Comparison of ENCODE assay signal across 8 cellular contexts in the genomic region with DNA sequence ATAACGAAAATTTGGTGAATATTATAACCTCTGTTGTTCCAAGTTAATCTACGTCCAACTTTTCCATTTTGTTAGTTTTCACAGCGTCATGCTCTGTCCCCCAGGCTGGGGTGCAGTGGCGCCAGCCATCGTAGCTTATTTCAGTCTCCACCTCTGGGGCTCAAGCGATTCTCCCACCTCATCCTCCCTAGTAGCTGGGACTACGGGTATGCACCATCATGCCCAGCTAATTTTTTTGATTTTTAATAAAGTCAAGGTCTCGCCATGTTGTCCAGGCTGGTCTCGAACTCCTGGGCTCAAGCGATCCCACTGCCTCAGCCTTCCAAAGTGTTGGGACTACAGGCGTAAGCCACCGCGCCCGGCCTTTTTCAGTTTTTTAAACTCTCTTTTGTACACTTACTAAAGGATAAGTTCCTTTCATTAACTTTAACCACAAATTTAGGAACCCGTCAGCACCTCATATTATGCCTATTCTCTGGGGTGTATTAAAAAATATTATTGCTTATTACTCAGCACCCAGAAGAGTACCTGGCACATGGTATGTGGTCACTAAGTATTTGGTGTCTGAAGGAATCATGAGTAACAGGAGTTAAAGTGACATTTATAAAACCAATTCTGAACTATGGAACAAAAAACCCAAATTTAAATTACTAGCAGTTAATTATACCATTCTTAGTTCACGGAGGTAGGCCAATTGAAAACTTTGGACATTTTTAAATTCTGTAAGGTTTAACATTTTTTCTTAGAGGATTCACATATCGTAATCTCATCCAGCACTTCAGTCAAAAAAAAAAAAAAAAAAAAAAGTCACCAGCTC. TPM values are rescaled to one million over a fixed set of nuclear protein-coding genes. Genes with fewer than 3 reads are reported as not detected.
DNase-seq lines count a peak whose midpoint lies in the region; ATAC-seq and TF ChIP-seq lines count a peak whose summit lies in the region.
"Had no signal": no experiment of that assay in that cellular context is flagged by ENCODE, and none has a peak within 500 bp of the region (broad histone marks: within the 10 kb centered on the region; RNA-seq: fewer than 3 reads in every experiment).

No MANE protein-coding gene starts in this region.

- H3K36me3 Mint-ChIP-seq in activated naive CD8-positive, alpha-beta T cell treated with anti-CD3 and anti-CD28 coated beads, Interleukin-2, amount 50 U/mL, for 24 hours (ENCODE audit: low read depth): peaks cover 2% of the 10 kb centered on the region
- no peaks in the 10 kb centered on the region for H3K36me3 Mint-ChIP-seq in immature natural killer cell

- DNase-seq in activated naive CD8-positive, alpha-beta T cell treated with anti-CD3 and anti-CD28 coated beads, Interleukin-2, amount 50 U/mL, for 24 hours: no peak
- no peak for DNase-seq in immature natural killer cell
- DNase-seq in spleen: no peak
- no peak for DNase-seq in cerebellar nuclear complex (lab: John Stamatoyannopoulos, UW)
- DNase-seq: MV-4-11 had no signal

- H3K4me1 ChIP-seq in HUES64 (ENCODE audit: insufficient read depth, low read length) (no peaks in the 10 kb centered on the region; the same call in 1 of the 2 replicates), spleen (peaks cover 0 to 19% (median 2%) of the 10 kb centered on the region in 6 donors)

- intact Hi-C loops in spleen (cut with DNase I; ENCODE audit: low total_unique reads): no loop called here

- no peak overlapping the region for H3K27ac Mint-ChIP-seq in activated naive CD8-positive, alpha-beta T cell treated with anti-CD3 and anti-CD28 coated beads, Interleukin-2, amount 50 U/mL, for 24 hours
- H3K27ac Mint-ChIP-seq in immature natural killer cell: no peak overlapping the region

- H3K36me3 ChIP-seq in HUES64 (ENCODE audit: insufficient read depth, low read length) (no peaks in the 10 kb centered on the region), spleen (no peaks in the 10 kb centered on the region)

- H3K9me3 Mint-ChIP-seq in activated naive CD8-positive, alpha-beta T cell treated with anti-CD3 and anti-CD28 coated beads, Interleukin-2, amount 50 U/mL, for 24 hours: peaks cover 5% of the 10 kb centered on the region
- peaks cover 2 to 39% (median 8%) of the 10 kb centered on the region in 6 donors for H3K9me3 Mint-ChIP-seq in immature natural killer cell

- no peaks in the 10 kb centered on the region for H3K9me3 ChIP-seq in HUES64 (ENCODE audit: insufficient read depth, low read depth, low read length)
- no peaks in the 10 kb centered on the region for H3K9me3 ChIP-seq in spleen

- no peak for ATAC-seq in activated naive CD8-positive, alpha-beta T cell treated with anti-CD3 and anti-CD28 coated beads, Interleukin-2, amount 50 U/mL, for 24 hours
- ATAC-seq in HG02588 (IDR thresholded peaks at IDR 0.05; ENCODE audit: unreplicated experiment) (no peak), GM21576 (IDR thresholded peaks at IDR 0.05; ENCODE audit: unreplicated experiment) (no peak)

- H3K4me3 Mint-ChIP-seq in activated naive CD8-positive, alpha-beta T cell treated with anti-CD3 and anti-CD28 coated beads, Interleukin-2, amount 50 U/mL, for 24 hours: peak overlapping the region; percentile 65
- peak overlapping the region in 4 of 5 donors; percentile 27 to 77 (median 52) for H3K4me3 Mint-ChIP-seq in immature natural killer cell

- H3K27ac ChIP-seq in HUES64 (ENCODE audit: low read depth, low read length): no peak overlapping the region; the same call in 1 of the 2 replicates
- peak overlapping the region; percentile 38 to 85 (median 80) for H3K27ac ChIP-seq in spleen

- H3K27me3 Mint-ChIP-seq in activated naive CD8-positive, alpha-beta T cell treated with anti-CD3 and anti-CD28 coated beads, Interleukin-2, amount 50 U/mL, for 24 hours: peaks cover 24% of the 10 kb centered on the region
- peaks cover 0 to 2% (median 0%) of the 10 kb centered on the region in 3 donors for H3K27me3 Mint-ChIP-seq in immature natural killer cell (ENCODE audit: low read depth in 3 of 3)

- TF ChIP-seq CTCF in spleen (IDR thresholded peaks at IDR 0.05 in 8 of 11, conservative IDR thresholded peaks at IDR 0.05 in 3 of 11): no peak

- H3K4me1 Mint-ChIP-seq in activated naive CD8-positive, alpha-beta T cell treated with anti-CD3 and anti-CD28 coated beads, Interleukin-2, amount 50 U/mL, for 24 hours: peaks cover 9% of the 10 kb centered on the region
- H3K4me1 Mint-ChIP-seq in immature natural killer cell: peaks cover 0 to 8% of the 10 kb centered on the region in 2 donors

- peak overlapping the region; percentile 76 for H3K9ac ChIP-seq in HUES64 (ENCODE audit: low read depth, low read length)

- no peaks in the 10 kb centered on the region for H3K27me3 ChIP-seq in HUES64 (ENCODE audit: insufficient read depth, low read length)
- H3K27me3 ChIP-seq in spleen (replicated peaks in 1 of 7): peaks cover 0 to 14% (median 0%) of the 10 kb centered on the region in 7 donors

- TF ChIP-seq POLR2A in spleen (IDR thresholded peaks at IDR 0.05): no peak

- H3K4me3 ChIP-seq in HUES64 (ENCODE audit: low read length) (peak overlapping the region; percentile 68), spleen (peak overlapping the region in 4 of 8 donors; percentile 41 to 72 (median 49))

- WGBS in HUES64: 91% methylated on average over 16 of the region's 17 CpGs
- 90 to 94% (median 92%) methylated on average over 17 of the region's 17 CpGs for WGBS in spleen, 5 donors

RNA-seq across cellular contexts. Expression of a gene that starts 0.9 kb away (rescaled TPM):
- polyA plus RNA-seq in HUES64 (2013, experiment 1 of 2): 7.0 TPM
- 9.9 TPM for polyA plus RNA-seq in HUES64 (2013, experiment 2 of 2)
- polyA plus RNA-seq in immature natural killer cell (not detected), spleen (1 to 10 TPM in 1 of 3 donors, under 1 TPM in 2; 0.50 to 1.2 (median 0.65) TPM)
- 10 to 100 TPM in 3 of 7 donors, 1 to 10 TPM in 4; 3.4 to 15.5 (median 9.0) TPM for total RNA-seq in spleen

RNA-seq across cellular contexts. Expression of a gene that starts 24.4 kb away (rescaled TPM):
- 5.3 TPM for polyA plus RNA-seq in HUES64 (2013, experiment 1 of 2)
- 4.5 TPM for polyA plus RNA-seq in HUES64 (2013, experiment 2 of 2)
- polyA plus RNA-seq in immature natural killer cell (not detected), spleen (under 1 TPM; 0.06 to 0.15 (median 0.07) TPM)
- 1 to 10 TPM in 1 of 7 donors, under 1 TPM in 4, not detected in 2; 0.16 to 1.1 (median 0.33) TPM for total RNA-seq in spleen
